22 cellular contexts compared by ENCODE assay signal in genomic region chr18:26677957-26678356, GRCh38.
"Had no signal": no experiment of that assay in that cellular context is flagged by ENCODE, and none has a peak within 500 bp of the region (broad histone marks: within the 10 kb centered on the region; RNA-seq: fewer than 3 reads in every experiment).

No MANE protein-coding gene starts in this region.

- H3K4me3 ChIP-seq: colonic mucosa, dorsolateral prefrontal cortex, esophagus squamous epithelium, gastrocnemius medialis, heart right ventricle, left lung, lower lobe of right lung, mucosa of descending colon had no signal

- H3K9me3 ChIP-seq: colonic mucosa, esophagus squamous epithelium, gastrocnemius medialis, left lung, lower lobe of right lung, mucosa of descending colon had no signal

- H3K27me3 ChIP-seq: colonic mucosa, dorsolateral prefrontal cortex, esophagus squamous epithelium, gastrocnemius medialis, left lung had no signal

- H3K4me1 ChIP-seq: colonic mucosa, esophagus squamous epithelium, left lung, lower lobe of right lung had no signal

- H3K27ac ChIP-seq: colonic mucosa, dorsolateral prefrontal cortex, esophagus squamous epithelium, heart right ventricle, left lung, lower lobe of right lung had no signal

- ATAC-seq: left cardiac atrium; left lung; left ventricle myocardium superior; lower lobe of right lung; mucosa of descending colon; naive thymus-derived CD8-positive, alpha-beta T cell had no signal

- DNase-seq: colonic mucosa; cortex of kidney; dermis blood vessel endothelial cell; dorsolateral prefrontal cortex; effector CD4-positive, alpha-beta T cell; effector memory CD4-positive, alpha-beta T cell; esophagus squamous epithelium; foreskin fibroblast; foreskin melanocyte; glutamatergic neuron; head of caudate nucleus; heart right ventricle; hippocampal formation; left cardiac atrium; left lung; left ventricle myocardium superior; lower lobe of right lung; mesenchymal stem cell; mucosa of descending colon; naive B cell; naive thymus-derived CD8-positive, alpha-beta T cell had no signal

- H3K36me3 ChIP-seq: colonic mucosa, esophagus squamous epithelium, gastrocnemius medialis, heart right ventricle, left lung, lower lobe of right lung had no signal
